Comparison of ENCODE assay signal across 8 cellular contexts in genomic region chr2:68203587-68203986, GRCh38. TPM values are rescaled to one million over a fixed set of nuclear protein-coding genes. Genes with fewer than 3 reads are reported as not detected.
DNase-seq lines count a peak whose midpoint lies in the region; ATAC-seq and TF ChIP-seq lines count a peak whose summit lies in the region.

No MANE protein-coding gene starts in this region.

- no peaks in the 10 kb centered on the region for H3K9me3 Mint-ChIP-seq in IgD-negative memory B cell
- H3K9me3 Mint-ChIP-seq in naive thymus-derived CD8-positive, alpha-beta T cell = no peaks in the 10 kb centered on the region

- peaks cover 3% of the 10 kb centered on the region for H3K36me3 Mint-ChIP-seq in IgD-negative memory B cell
- peaks cover 0 to 18% (median 3%) of the 10 kb centered on the region in 3 donors for H3K36me3 Mint-ChIP-seq in naive thymus-derived CD8-positive, alpha-beta T cell

- H3K27ac ChIP-seq in brain microvascular endothelial cell = no peak overlapping the region

- no peaks in the 10 kb centered on the region for H3K36me3 ChIP-seq in brain microvascular endothelial cell (replicated peaks)

- no peak overlapping the region for H3K4me3 ChIP-seq in brain microvascular endothelial cell (ENCODE audit: low read depth, low read length)

- H3K27ac Mint-ChIP-seq in IgD-negative memory B cell = peak overlapping the region; percentile 88 to 97 (median 94)
- peak overlapping the region; percentile 29 to 88 (median 78) for H3K27ac Mint-ChIP-seq in naive thymus-derived CD8-positive, alpha-beta T cell

- DNase-seq in naive thymus-derived CD8-positive, alpha-beta T cell = no peak
- DNase-seq in globus pallidus (ENCODE audit: low spot score) (no peak), brain microvascular endothelial cell (no peak), SW480 (ENCODE audit: low spot score) (no peak)
- no peak for DNase-seq in NK-92 treated with Interleukin-12 subunit alpha and Interleukin-12 subunit beta, amount 100 ng/mL, for 24 hours (lab: John Stamatoyannopoulos, UW)

- no peaks in the 10 kb centered on the region for H3K27me3 Mint-ChIP-seq in IgD-negative memory B cell
- no peaks in the 10 kb centered on the region for H3K27me3 Mint-ChIP-seq in naive thymus-derived CD8-positive, alpha-beta T cell

- H3K27me3 ChIP-seq in brain microvascular endothelial cell (replicated peaks) = no peaks in the 10 kb centered on the region

- ATAC-seq in GM18909 (IDR thresholded peaks at IDR 0.05; ENCODE audit: poor library complexity, unreplicated experiment) (peak; percentile 96), GM21825 (IDR thresholded peaks at IDR 0.05; ENCODE audit: unreplicated experiment) (peak; percentile 88)
- ATAC-seq in naive thymus-derived CD8-positive, alpha-beta T cell = peak; percentile 40 to 47

- in situ Hi-C loops in brain microvascular endothelial cell (cut with HindIII; ENCODE audit: low pct_ligation_motif_present, low sequenced_read_pairs) = no loop called here

- no peak for TF ChIP-seq CTCF in brain microvascular endothelial cell (IDR thresholded peaks at IDR 0.05; ENCODE audit: low read depth, low read length, missing control alignments)

- peaks cover 58 to 76% (median 62%) of the 10 kb centered on the region in 3 donors for H3K4me1 Mint-ChIP-seq in IgD-negative memory B cell
- peaks cover 36 to 86% (median 77%) of the 10 kb centered on the region in 4 donors for H3K4me1 Mint-ChIP-seq in naive thymus-derived CD8-positive, alpha-beta T cell

- POLR2A ChIA-PET in naive thymus-derived CD8-positive, alpha-beta T cell (lab: Charles Lee) = interaction anchor here (0.7 kb wide), 1 partner anchor 18 kb away, joined by 3 read pairs; no protein-coding TSS in a partner anchor

- peak overlapping the region; percentile 56 to 92 (median 74) for H3K4me3 Mint-ChIP-seq in IgD-negative memory B cell
- peak overlapping the region in 9 of 10 donors; percentile 4 to 74 (median 61) for H3K4me3 Mint-ChIP-seq in naive thymus-derived CD8-positive, alpha-beta T cell

RNA-seq across cellular contexts. Expression of gene PNO1, which starts 45.9 kb away (rescaled TPM):
- polyA plus RNA-seq in IgD-negative memory B cell = 17.9 TPM
- total RNA-seq in naive thymus-derived CD8-positive, alpha-beta T cell = 10 to 100 TPM; 11.8 to 13.6 TPM
- 10 to 100 TPM; 19.6 to 24.5 (median 20.1) TPM for polyA plus RNA-seq in naive thymus-derived CD8-positive, alpha-beta T cell

RNA-seq across cellular contexts. Expression of gene PPP3R1, which starts 48.7 kb away (rescaled TPM):
- 1.7 TPM for polyA plus RNA-seq in IgD-negative memory B cell
- 10 to 100 TPM; 72.5 to 76.3 TPM for total RNA-seq in naive thymus-derived CD8-positive, alpha-beta T cell
- 1 to 10 TPM; 3.4 to 4.3 (median 3.9) TPM for polyA plus RNA-seq in naive thymus-derived CD8-positive, alpha-beta T cell

Comparison
In these comparisons a context has a peak if more than half of its experiments do, and no peak if none do; other contexts are left out.
1. ATAC-seq: peak in every context shown above with its lines; median percentile 96 in GM18909; 88 in GM21825; 44 in naive thymus-derived CD8-positive, alpha-beta T cell.